20 cellular contexts compared by ENCODE assay signal in the genomic region with DNA sequence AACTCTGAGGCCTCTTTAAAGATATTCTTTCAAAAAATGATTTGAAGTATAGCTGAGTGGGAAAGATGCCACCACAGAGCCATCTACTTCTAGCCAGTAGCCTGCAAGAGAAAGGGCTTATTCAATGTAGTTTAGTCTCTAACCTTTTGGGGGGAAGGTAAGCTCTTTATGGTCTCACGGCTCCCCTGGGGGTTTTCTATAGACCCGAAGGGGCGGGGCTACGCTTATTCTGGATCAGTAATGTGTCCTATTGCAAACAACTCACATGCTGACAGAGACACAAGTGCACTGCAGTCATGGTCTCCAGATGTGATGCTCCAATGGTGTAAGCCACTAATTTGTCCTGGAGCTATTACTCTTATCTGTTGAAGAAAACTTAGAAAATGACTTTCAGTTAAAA.
"Had no signal": no experiment of that assay in that cellular context is flagged by ENCODE, and none has a peak within 500 bp of the region (broad histone marks: within the 10 kb centered on the region; RNA-seq: fewer than 3 reads in every experiment).

No MANE protein-coding gene starts in this region.

- H3K4me3 Mint-ChIP-seq: activated CD8-positive, alpha-beta T cell treated with anti-CD3 and anti-CD28 coated beads for 36 hours; activated naive CD4-positive, alpha-beta T cell treated with anti-CD3 and anti-CD28 coated beads for 36 hours; activated T-helper 17 cell treated with anti-CD3 and anti-CD28 coated beads, Interleukin-2, amount 50 U/mL, for 72 hours; dendritic cell treated with granulocyte-macrophage colony-stimulating factor and Interleukin-4, amounts not matched to agents 40 ng/mL and 50 ng/mL, for 4 days; nephron; T-helper 2 cell treated with Interferon-gamma antibody and Interleukin-4, amounts not matched to agents 5 μg/mL and 100 μg/mL, for 36 hours had no signal

- H3K27ac ChIP-seq: parathyroid adenoma had no signal

- H3K9me3 Mint-ChIP-seq: activated naive CD4-positive, alpha-beta T cell treated with anti-CD3 and anti-CD28 coated beads for 36 hours; T-helper 2 cell treated with Interferon-gamma antibody and Interleukin-4, amounts not matched to agents 5 μg/mL and 100 μg/mL, for 36 hours had no signal

- ATAC-seq: activated CD8-positive, alpha-beta T cell treated with anti-CD3 and anti-CD28 coated beads for 36 hours; activated T-helper 17 cell treated with anti-CD3 and anti-CD28 coated beads, Interleukin-2, amount 50 U/mL, for 72 hours; left cardiac atrium; stimulated activated naive CD8-positive, alpha-beta T cell treated with anti-CD3 and anti-CD28 coated beads, Interleukin-15, Interleukin-2, amounts not matched to agents 100 U/mL and 50 U/mL, for 24 hours had no signal

- H3K27me3 ChIP-seq: esophagus squamous epithelium, upper lobe of left lung had no signal

- DNase-seq: activated CD4-positive, alpha-beta T cell treated with anti-CD3 and anti-CD28 coated beads for 48 hours; activated CD4-positive, CD25-positive, alpha-beta regulatory T cell; activated CD8-positive, alpha-beta T cell treated with anti-CD3 and anti-CD28 coated beads for 36 hours; activated naive CD4-positive, alpha-beta T cell treated with anti-CD3 and anti-CD28 coated beads for 36 hours; activated T-cell treated with anti-CD3 and anti-CD28 coated beads, Interleukin-2, amount 50 U/mL, for 1 hour; anterior cingulate cortex; effector CD8-positive, alpha-beta T cell; esophagus squamous epithelium; left cardiac atrium; midbrain; stimulated activated CD4-positive, alpha-beta T cell treated with anti-CD3 and anti-CD28 coated beads, Interleukin-2, amount 100 ng/mL, for 24 hours; stimulated activated naive CD8-positive, alpha-beta T cell treated with anti-CD3 and anti-CD28 coated beads, Interleukin-15, Interleukin-2, amounts not matched to agents 100 U/mL and 50 U/mL, for 24 hours; substantia nigra; upper lobe of left lung had no signal

- H3K27ac Mint-ChIP-seq: activated CD8-positive, alpha-beta T cell treated with anti-CD3 and anti-CD28 coated beads for 36 hours; activated naive CD4-positive, alpha-beta T cell treated with anti-CD3 and anti-CD28 coated beads for 36 hours; activated T-helper 17 cell treated with anti-CD3 and anti-CD28 coated beads, Interleukin-2, amount 50 U/mL, for 72 hours; dendritic cell treated with granulocyte-macrophage colony-stimulating factor and Interleukin-4, amounts not matched to agents 40 ng/mL and 50 ng/mL, for 4 days; nephron; T-helper 2 cell treated with Interferon-gamma antibody and Interleukin-4, amounts not matched to agents 5 μg/mL and 100 μg/mL, for 36 hours had no signal

- H3K9me3 ChIP-seq: esophagus squamous epithelium, upper lobe of left lung had no signal

- H3K4me3 ChIP-seq: esophagus squamous epithelium, lung, upper lobe of left lung had no signal

- H3K4me1 Mint-ChIP-seq: activated T-helper 17 cell treated with anti-CD3 and anti-CD28 coated beads, Interleukin-2, amount 50 U/mL, for 72 hours had no signal

- H3K4me1 ChIP-seq: parathyroid adenoma had no signal

- H3K9ac ChIP-seq: parathyroid adenoma had no signal

- H3K36me3 ChIP-seq: esophagus squamous epithelium, upper lobe of left lung had no signal

- H3K27me3 Mint-ChIP-seq: activated CD8-positive, alpha-beta T cell treated with anti-CD3 and anti-CD28 coated beads for 36 hours; dendritic cell treated with granulocyte-macrophage colony-stimulating factor and Interleukin-4, amounts not matched to agents 40 ng/mL and 50 ng/mL, for 4 days had no signal

- H2AFZ ChIP-seq: parathyroid adenoma had no signal
